ENCODE assay signal across 2 cellular contexts in genomic region chr6:115613488-115613887, GRCh38.
TF ChIP-seq lines count a peak whose summit lies in the region.

No MANE protein-coding gene starts in this region.

TF ChIP-seq in HepG2, 621 proteins besides CTCF, POLR2A, EP300 and RAD21 (continued from another document):
- TF ChIP-seq ARID5B (CRISPR knock-in tag; IDR thresholded peaks at IDR 0.05) (no peak), ZNF674 (CRISPR knock-in tag; IDR thresholded peaks at IDR 0.05; ENCODE audit: low read depth) (no peak), BATF2 (CRISPR knock-in tag; IDR thresholded peaks at IDR 0.05) (no peak), ARID2 (CRISPR knock-in tag; IDR thresholded peaks at IDR 0.05; ENCODE audit: borderline replicate concordance) (no peak), ZNF207 (IDR thresholded peaks at IDR 0.05; ENCODE audit: borderline replicate concordance) (no peak), ZNF468 (CRISPR knock-in tag; IDR thresholded peaks at IDR 0.05) (no peak), NR2F2 (IDR thresholded peaks at IDR 0.05; ENCODE audit: borderline replicate concordance, low read depth) (no peak), HCFC1 (IDR thresholded peaks at IDR 0.05; ENCODE audit: low read depth, low read length) (no peak), BCL6 (CRISPR knock-in tag; IDR thresholded peaks at IDR 0.05) (no peak), ZNF18 (CRISPR knock-in tag; IDR thresholded peaks at IDR 0.05; ENCODE audit: insufficient replicate concordance) (no peak)

TF ChIP-seq in WTC11, 78 proteins besides CTCF, POLR2A, EP300 and RAD21 (continued from another document):
- no peak for TF ChIP-seq ERG (CRISPR knock-in tag; IDR thresholded peaks at IDR 0.05)
- no peak for TF ChIP-seq ELF4 (CRISPR knock-in tag; IDR thresholded peaks at IDR 0.05; ENCODE audit: low read depth)
- TF ChIP-seq E2F4 (CRISPR knock-in tag; IDR thresholded peaks at IDR 0.05; ENCODE audit: borderline replicate concordance, low read depth), result no peak
- no peak for TF ChIP-seq ZBTB21 (CRISPR knock-in tag; IDR thresholded peaks at IDR 0.05; ENCODE audit: borderline replicate concordance)
